8 cellular contexts compared by ENCODE assay signal in genomic region chr3:136751259-136752045, GRCh38. TPM values are rescaled to one million over a fixed set of nuclear protein-coding genes. Genes with fewer than 3 reads are reported as not detected.
A peak's percentile ranks its signal among the peaks of the same experiment; 100 is the strongest.
DNase-seq lines count a peak whose midpoint lies in the region; ATAC-seq, FAIRE-seq and TF ChIP-seq lines count a peak whose summit lies in the region.

No MANE protein-coding gene starts in this region.

- peaks cover 5% of the 10 kb centered on the region for H3K36me3 Mint-ChIP-seq in MCF 10A (ENCODE audit: insufficient read depth, unreplicated experiment)

- intact Hi-C loops in MCF 10A (cut with micrococcal nuclease) = loop anchor here (1.0 to 10.0 kb wide), 12 partner anchors 111 to 1195 kb away; partner anchors contain the start of genes IL20RB, NCK1 and PCCB

- BruUV-seq in MCF 10A (replicated peaks; lab: Mats Ljungman, UMichigan) = no TSS peak

- TF ChIP-seq CTCF in WERI-Rb-1 (IDR thresholded peaks at IDR 0.05; ENCODE audit: low read depth, low read length) = no peak
- no peak for TF ChIP-seq CTCF in MCF 10A (IDR thresholded peaks at IDR 0.05; ENCODE audit: unreplicated experiment)

- no peaks in the 10 kb centered on the region for H3K27me3 Mint-ChIP-seq in MCF 10A (ENCODE audit: insufficient read depth, unreplicated experiment)

- POLR2A ChIA-PET in MCF 10A (lab: Yijun Ruan, JAX) = interaction anchor here (0.8 to 4.8 kb wide), 26 partner anchors 9 to 676 kb away, joined by 3 to 79 read pairs (median 6); partner anchors contain the start of genes IL20RB, MSL2 and NCK1

- H3K9me3 Mint-ChIP-seq in MCF 10A (ENCODE audit: unreplicated experiment) = no peaks in the 10 kb centered on the region

- H3K27ac Mint-ChIP-seq in MCF 10A (ENCODE audit: low read depth, unreplicated experiment) = peak overlapping the region; percentile 97

- peak overlapping the region; percentile 79 for H3K4me3 Mint-ChIP-seq in MCF 10A (ENCODE audit: unreplicated experiment)

- DNase-seq in GF-D8 (lab: John Stamatoyannopoulos, UW) (peak; percentile 73), NCI-H2171 treated with DMSO at 0.1 percent for 48 hours (lab: John Stamatoyannopoulos, UW) (peak; percentile 87), WERI-Rb-1 (peak; percentile 81), MCF 10A (ENCODE audit: unreplicated experiment) (peak; percentile 87), iPS-NIHi11 (ENCODE audit: low spot score) (peak; percentile 70), small intestine (peak; percentile 69)

- peaks cover 17% of the 10 kb centered on the region for H3K4me1 Mint-ChIP-seq in MCF 10A (ENCODE audit: insufficient read depth, unreplicated experiment)

- no peaks in the 10 kb centered on the region for H3K9me3 ChIP-seq in WERI-Rb-1 (ENCODE audit: severe bottlenecking)
- no peaks in the 10 kb centered on the region for H3K9me3 ChIP-seq in small intestine (ENCODE audit: control insufficient read depth, low read depth)

- CTCF ChIA-PET in MCF 10A (lab: Yijun Ruan, JAX) = interaction anchor here (0.7 to 3.3 kb wide), 45 partner anchors 14 to 1178 kb away, joined by 3 to 60 read pairs (median 6); partner anchors contain the start of genes IL20RB, MSL2, NCK1 and PCCB

- H3K27ac ChIP-seq in WERI-Rb-1 = peak overlapping the region; percentile 98
- H3K27ac ChIP-seq in small intestine (ENCODE audit: low read depth in 1 of 2, low read length in 1 of 2) = peak overlapping the region; percentile 87 to 99

- FAIRE-seq in small intestine (lab: Jason Lieb, UNC) = no peak

- H3K4me1 ChIP-seq in small intestine (ENCODE audit: control insufficient read depth in 2 of 2, insufficient read depth in 1 of 2, low read depth in 1 of 2, low read length in 1 of 2) = peaks cover 4 to 6% of the 10 kb centered on the region in 2 donors

- H3K4me3 ChIP-seq in WERI-Rb-1 (ENCODE audit: low read depth, low read length) = peak overlapping the region; percentile 84
- peak overlapping the region; percentile 67 to 95 for H3K4me3 ChIP-seq in small intestine (ENCODE audit: low read depth in 1 of 2, low read length in 2 of 2)

- H3K36me3 ChIP-seq in WERI-Rb-1 (no peaks in the 10 kb centered on the region), small intestine (ENCODE audit: control insufficient read depth in 2 of 2, insufficient read depth in 2 of 2, low read length in 2 of 2) (no peaks in the 10 kb centered on the region)

- 0 to 1% (median 1%) methylated on average over 47 to 77 of the region's 77 CpGs for WGBS in small intestine, 3 donors

- ATAC-seq in HG02798 (IDR thresholded peaks at IDR 0.05; ENCODE audit: poor library complexity, unreplicated experiment) (peak; percentile 12), HG03139 (IDR thresholded peaks at IDR 0.05; ENCODE audit: unreplicated experiment) (no peak)

- no peaks in the 10 kb centered on the region for H3K27me3 ChIP-seq in WERI-Rb-1 (ENCODE audit: insufficient read depth, low read depth, severe bottlenecking)
- no peaks in the 10 kb centered on the region for H3K27me3 ChIP-seq in small intestine (ENCODE audit: control insufficient read depth in 2 of 2, insufficient read depth in 2 of 2, low read length in 2 of 2)

RNA-seq across cellular contexts. Expression of gene STAG1, which starts 0.7 kb away (rescaled TPM):
- total RNA-seq in MCF 10A (2022) = 29.2 and 34.3 TPM in 2 replicates
- polyA plus RNA-seq in small intestine = 10 to 100 TPM in 2 of 3 donors, 1 to 10 TPM in 1; 10.0 to 12.7 (median 10.1) TPM
